In genomic region chr19:11296264-11296663, GRCh38 we compare ENCODE assay signal across 1 cellular context.
TF ChIP-seq lines count a peak whose summit lies in the region.

No MANE protein-coding gene starts in this region.

TF ChIP-seq in GM23338, 12 proteins besides CTCF, POLR2A, EP300 and RAD21:
- TF ChIP-seq EZH2phosphoT487 (IDR thresholded peaks at IDR 0.05; ENCODE audit: unreplicated experiment) (no peak), ZNF114 (CRISPR knock-in tag; IDR thresholded peaks at IDR 0.05) (no peak), POLR2AphosphoS5 (IDR thresholded peaks at IDR 0.05; ENCODE audit: low read depth) (no peak), CREB1 (CRISPR knock-in tag; IDR thresholded peaks at IDR 0.05; ENCODE audit: low read depth) (no peak), ZNF331 (CRISPR knock-in tag; IDR thresholded peaks at IDR 0.05; ENCODE audit: low read depth) (no peak), EZH2 (IDR thresholded peaks at IDR 0.05; ENCODE audit: low read depth, unreplicated experiment) (no peak)
